In the genomic region with DNA sequence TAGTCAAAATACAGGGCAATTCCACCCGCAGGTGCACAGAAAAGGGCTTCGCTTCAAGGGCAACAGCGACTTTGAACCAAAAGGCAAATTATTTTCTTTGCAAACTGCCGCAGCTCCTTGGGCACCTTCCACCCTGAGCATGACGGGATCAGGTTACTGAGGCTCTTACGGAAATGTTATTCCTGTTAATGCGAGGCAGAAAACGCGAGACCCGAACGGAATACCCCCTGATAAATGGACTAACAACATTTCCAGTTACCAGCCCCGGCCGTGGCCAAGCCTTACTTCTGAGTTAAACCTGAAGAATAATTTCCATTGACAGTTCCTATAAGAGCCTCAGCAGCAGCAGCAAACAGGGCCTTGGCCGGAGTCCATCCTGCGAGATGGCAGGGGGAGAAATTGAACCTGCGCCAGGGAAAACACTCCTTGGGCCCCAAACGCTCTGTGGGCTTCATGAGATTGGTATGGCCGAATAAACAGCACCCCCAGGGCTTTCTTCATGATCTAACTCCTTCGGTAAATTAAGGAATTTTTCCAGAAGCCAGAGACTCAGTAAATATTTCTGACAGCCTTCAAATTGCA, we compare ENCODE assay signal across 10 cellular contexts.
A peak's percentile ranks its signal among the peaks of the same experiment; 100 is the strongest.
DNase-seq lines count a peak whose midpoint lies in the region; ATAC-seq and TF ChIP-seq lines count a peak whose summit lies in the region.
"Had no signal": no experiment of that assay in that cellular context is flagged by ENCODE, and none has a peak within 500 bp of the region (broad histone marks: within the 10 kb centered on the region; RNA-seq: fewer than 3 reads in every experiment).

No MANE protein-coding gene starts in this region.

- no peaks in the 10 kb centered on the region for H3K9me3 ChIP-seq in skeletal muscle tissue (ENCODE audit: control insufficient read depth in 3 of 3, low read length in 3 of 3)
- no peaks in the 10 kb centered on the region for H3K9me3 ChIP-seq in heart left ventricle

- intact Hi-C loops in heart left ventricle (cut with DNase I): no loop called here

- 55 to 68% (median 62%) methylated on average over 19 of the region's 19 CpGs for WGBS in heart left ventricle, 4 donors

- H3K4me1 ChIP-seq in skeletal muscle tissue (ENCODE audit: control insufficient read depth in 3 of 3, insufficient read depth in 3 of 3, low read length in 3 of 3) (peaks cover 8 to 20% (median 9%) of the 10 kb centered on the region in 3 donors), heart left ventricle (peaks cover 0 to 14% (median 0%) of the 10 kb centered on the region in 12 donors)

- ATAC-seq in GM18909 (IDR thresholded peaks at IDR 0.05; ENCODE audit: poor library complexity, unreplicated experiment): no peak
- no peak for ATAC-seq in heart left ventricle
- ATAC-seq: GM12878 had no signal

- DNase-seq in HS-27A (ENCODE audit: low read depth) (peak; percentile 41), NCI-H69 (lab: John Stamatoyannopoulos, UW) (peak; percentile 59), fibroblast of pulmonary artery (ENCODE audit: low read depth) (peak; percentile 38), H7 (no peak), heart left ventricle (no peak)
- DNase-seq in activated CD8-positive, alpha-beta memory T cell treated with anti-CD3 and anti-CD28 coated beads, Interleukin-2, amount 50 U/mL, for 48 hours: no peak
- DNase-seq: activated naive CD8-positive, alpha-beta T cell treated with anti-CD3 and anti-CD28 coated beads for 36 hours had no signal

- peak overlapping the region; percentile 19 for H3K27ac ChIP-seq in skeletal muscle tissue (ENCODE audit: low read depth, low read length)
- H3K27ac ChIP-seq in heart left ventricle: no peak overlapping the region

- H3K36me3 ChIP-seq in skeletal muscle tissue (ENCODE audit: control insufficient read depth in 3 of 3, insufficient read depth in 3 of 3, low read length in 3 of 3): no peaks in the 10 kb centered on the region
- no peaks in the 10 kb centered on the region for H3K36me3 ChIP-seq in H7 (replicated peaks; ENCODE audit: control insufficient read depth, insufficient read depth, low read length)
- H3K36me3 ChIP-seq in heart left ventricle: peaks cover 0 to 5% (median 0%) of the 10 kb centered on the region in 9 donors

- peak overlapping the region; percentile 13 to 66 (median 45) for H3K9ac ChIP-seq in skeletal muscle tissue (ENCODE audit: low read depth in 1 of 3, low read length in 3 of 3)

- H3K4me3 ChIP-seq in fibroblast of pulmonary artery (replicated peaks; ENCODE audit: low read depth, low read length) (no peak overlapping the region), skeletal muscle tissue (ENCODE audit: low read length in 3 of 3) (peak overlapping the region; percentile 39 to 65 (median 54)), H7 (ENCODE audit: insufficient read depth, low read depth, low read length) (no peak overlapping the region), heart left ventricle (no peak overlapping the region)
- H3K4me3 ChIP-seq: GM12878 had no signal

- no peaks in the 10 kb centered on the region for H3K27me3 ChIP-seq in skeletal muscle tissue (ENCODE audit: control insufficient read depth in 3 of 3, insufficient read depth in 3 of 3, low read length in 3 of 3)
- no peaks in the 10 kb centered on the region for H3K27me3 ChIP-seq in H7 (ENCODE audit: control insufficient read depth, insufficient read depth, low read length)
- peaks cover 0 to 35% (median 0%) of the 10 kb centered on the region in 9 donors for H3K27me3 ChIP-seq in heart left ventricle

- no peak for TF ChIP-seq POLR2A in heart left ventricle (IDR thresholded peaks at IDR 0.05)

- TF ChIP-seq CTCF in fibroblast of pulmonary artery (IDR thresholded peaks at IDR 0.05; ENCODE audit: low read length, missing control alignments): no peak
- TF ChIP-seq CTCF in heart left ventricle (IDR thresholded peaks at IDR 0.05): no peak

Comparison
In these comparisons a context has a peak if more than half of its experiments do, and no peak if none do; other contexts are left out.
1. DNase-seq: peak in HS-27A (single experiment), NCI-H69 (single experiment) and fibroblast of pulmonary artery (single experiment); none in activated CD8-positive, alpha-beta memory T cell treated with anti-CD3 and anti-CD28 coated beads, Interleukin-2, amount 50 U/mL, for 48 hours (single experiment), H7 (single experiment) and heart left ventricle (0 of 5).
2. H3K4me3 ChIP-seq: peak in skeletal muscle tissue (3 of 3); none in fibroblast of pulmonary artery (single experiment), H7 (single experiment) and heart left ventricle (0 of 12).